In genomic region chr1:41361028-41361494, GRCh38 we compare ENCODE assay signal across 8 cellular contexts. TPM values are rescaled to one million over a fixed set of nuclear protein-coding genes. Genes with fewer than 3 reads are reported as not detected.
A peak's percentile ranks its signal among the peaks of the same experiment; 100 is the strongest.
DNase-seq lines count a peak whose midpoint lies in the region; ATAC-seq, FAIRE-seq and TF ChIP-seq lines count a peak whose summit lies in the region.

TSS of gene FOXO6 (plus strand) at chr1:41361434.

- H3K4me2 ChIP-seq in keratinocyte (ENCODE audit: control insufficient read depth, extremely low read depth, insufficient read depth, low read depth, low read length) = peak within 1 kb of the TSS; percentile 72

- peak within 1 kb of the TSS; percentile 51 for H3K4me3 ChIP-seq in AG04450 (ENCODE audit: low read depth, low read length)
- H3K4me3 ChIP-seq in keratinocyte (ENCODE audit: control insufficient read depth in 2 of 3, extremely low read depth in 1 of 3, insufficient read depth in 2 of 3, low read depth in 1 of 3, low read length in 3 of 3) = peak within 1 kb of the TSS; percentile 36 to 55 (median 54)

- peaks cover 37% of the 10 kb centered on the region for H3K4me1 ChIP-seq in keratinocyte (ENCODE audit: control insufficient read depth, extremely low read depth, insufficient read depth, low read length)

- peak within 1 kb of the TSS; percentile 74 for H3K27ac Mint-ChIP-seq in chondrocyte (ENCODE audit: unreplicated experiment)

- H3K9me1 ChIP-seq in keratinocyte (ENCODE audit: control insufficient read depth, extremely low read depth, insufficient read depth, low read length) = peaks cover 3% of the 10 kb centered on the region

- H3K27me3 Mint-ChIP-seq in chondrocyte (ENCODE audit: low read depth) = no peaks in the 10 kb centered on the region

- peaks cover 7% of the 10 kb centered on the region for H4K20me1 ChIP-seq in keratinocyte (ENCODE audit: control insufficient read depth, extremely low read depth, insufficient read depth, low read length)

- H3K9me3 ChIP-seq in AG04450 (ENCODE audit: control insufficient read depth, insufficient read depth, low read length) (no peaks in the 10 kb centered on the region), keratinocyte (ENCODE audit: control insufficient read depth, low read depth, low read length) (no peaks in the 10 kb centered on the region)

- TF ChIP-seq CTCF in AG04450 (IDR thresholded peaks at IDR 0.05; ENCODE audit: low read depth, low read length) (peak; percentile 15; the same call in 1 of the 2 replicates), chondrocyte (IDR thresholded peaks at IDR 0.05) (peak; percentile 78), keratinocyte (optimal IDR thresholded peaks at IDR 0.05 in 1 of 3, IDR thresholded peaks at IDR 0.05 in 1 of 3, conservative IDR thresholded peaks at IDR 0.05 in 1 of 3; ENCODE audit: extremely low read depth in 1 of 3, insufficient read depth in 2 of 3, low read length in 3 of 3) (peak in 2 of 3 experiments; percentile 17 to 32)

- peaks cover 50% of the 10 kb centered on the region for H3K4me1 Mint-ChIP-seq in chondrocyte (ENCODE audit: low read depth)

- H3K9me3 Mint-ChIP-seq in chondrocyte (ENCODE audit: low read depth) = no peaks in the 10 kb centered on the region

- H3K27ac ChIP-seq in AG04450 (ENCODE audit: low read depth, low read length) (no peak within 1 kb of the TSS), keratinocyte (ENCODE audit: control insufficient read depth, insufficient read depth, low read length) (no peak within 1 kb of the TSS)

- ATAC-seq in GM19023 (IDR thresholded peaks at IDR 0.05; ENCODE audit: unreplicated experiment) (peak; percentile 88), HG03342 (IDR thresholded peaks at IDR 0.05; ENCODE audit: unreplicated experiment) (peak; percentile 91)

- peaks cover 40% of the 10 kb centered on the region for H3K27me3 ChIP-seq in AG04450 (ENCODE audit: control insufficient read depth, insufficient read depth, low read length)
- peaks cover 40% of the 10 kb centered on the region for H3K27me3 ChIP-seq in keratinocyte (ENCODE audit: control insufficient read depth, extremely low read depth, insufficient read depth, low read length)

- dilution Hi-C loops in keratinocyte (cut with MboI; ENCODE audit: extremely low pct_ligation_motif_present, low sequenced_read_pairs) = no loop called here

- H3K36me3 ChIP-seq in keratinocyte (ENCODE audit: control insufficient read depth in 2 of 2, extremely low read depth in 1 of 2, insufficient read depth in 2 of 2, low read length in 2 of 2) = no peaks in the 10 kb centered on the region

- POLR2A ChIA-PET in AG04450 (lab: Yijun Ruan, JAX) = no interaction called here

- no peak for FAIRE-seq in keratinocyte (lab: Jason Lieb, UNC)

- peak within 1 kb of the TSS; percentile 44 for H3K9ac ChIP-seq in keratinocyte (ENCODE audit: control insufficient read depth, extremely low read depth, insufficient read depth, low read length)

- DNase-seq in AG04450 (ENCODE audit: low read depth, low spot score) (peak; percentile 82), NCI-H345 (lab: John Stamatoyannopoulos, UW) (peak; percentile 98), chondrocyte (ENCODE audit: low spot score) (peak; percentile 98), keratinocyte (ENCODE audit: low read depth, low spot score) (peak; percentile 81)
- DNase-seq in activated CD4-positive, CD25-positive, alpha-beta regulatory T cell treated with anti-CD3 and anti-CD28 coated beads, Interleukin-2, amount 50 U/mL, for 72 hours = peak; percentile 90
- peak; percentile 81 to 91 (median 88) for DNase-seq in stimulated activated CD4-positive, alpha-beta T cell treated with anti-CD3 and anti-CD28 coated beads, Interleukin-12 subunit alpha, Interleukin-12 subunit beta, amount 100 ng/mL, for 48 hours (ENCODE audit: low read depth in 2 of 3, low spot score in 1 of 3)

- CTCF ChIA-PET in AG04450 (lab: Charles Lee) = interaction anchor here (0.6 to 1.9 kb wide), 11 partner anchors 9 to 864 kb away, joined by 3 to 11 read pairs (median 3); no protein-coding TSS in a partner anchor

- H3K4me3 Mint-ChIP-seq in chondrocyte (ENCODE audit: unreplicated experiment) = peak within 1 kb of the TSS; percentile 48

- H3K79me2 ChIP-seq in keratinocyte (ENCODE audit: control insufficient read depth, insufficient read depth, low read length) = no peaks in the 10 kb centered on the region

- H3K36me3 Mint-ChIP-seq in chondrocyte (ENCODE audit: low read depth) = no peaks in the 10 kb centered on the region

- H2AFZ ChIP-seq in keratinocyte (ENCODE audit: control insufficient read depth, low read length) = peak within 1 kb of the TSS; percentile 27

RNA-seq across cellular contexts. Expression of gene FOXO6, which starts in this region (rescaled TPM):
- polyA plus RNA-seq in AG04450 (2011; rRNA removed) (not detected in 2 replicates), keratinocyte (not detected in 3 replicates)
- polyA minus RNA-seq in AG04450 (2011; rRNA and poly(A)+ RNA removed) = not detected in 2 replicates
- total RNA-seq in chondrocyte = 1.1 to 3.2 TPM (median 1.7 TPM) in 3 replicates
- not detected for polyA plus RNA-seq in keratinocyte (2011; ENCODE audit: low read depth)
- not detected in 2 replicates for polyA plus RNA-seq in keratinocyte (2011; cell fraction: cytosol; rRNA removed)
- not detected in 2 replicates for polyA plus RNA-seq in keratinocyte (2011; cell fraction: nucleus; rRNA removed)
- 0.18 TPM in 1 of 2 replicates, not detected in the other for polyA plus RNA-seq in keratinocyte (2012; ENCODE audit: low replicate concordance)
- polyA minus RNA-seq in keratinocyte = not detected in 3 replicates
- polyA minus RNA-seq in keratinocyte (2011; cell fraction: cytosol; rRNA and poly(A)+ RNA removed) = not detected
- not detected in 2 replicates for polyA minus RNA-seq in keratinocyte (2011; cell fraction: nucleus; rRNA and poly(A)+ RNA removed)

Comparison
In these comparisons a context has a peak if more than half of its experiments do, and no peak if none do; other contexts are left out.
1. Peak in DNase-seq and H3K4me3 ChIP-seq in AG04450; RNA of the gene not detected or under 1 TPM.
2. Peak in DNase-seq, H3K4me3 ChIP-seq, H3K9ac ChIP-seq and H3K4me2 ChIP-seq in keratinocyte; RNA of the gene not detected or under 1 TPM.
3. CTCF ChIP-seq: peak in every context shown above with its lines; median percentile 78 in chondrocyte; 24 in keratinocyte; 15 in AG04450.